ENCODE assay signal across 17 cellular contexts in the genomic region with DNA sequence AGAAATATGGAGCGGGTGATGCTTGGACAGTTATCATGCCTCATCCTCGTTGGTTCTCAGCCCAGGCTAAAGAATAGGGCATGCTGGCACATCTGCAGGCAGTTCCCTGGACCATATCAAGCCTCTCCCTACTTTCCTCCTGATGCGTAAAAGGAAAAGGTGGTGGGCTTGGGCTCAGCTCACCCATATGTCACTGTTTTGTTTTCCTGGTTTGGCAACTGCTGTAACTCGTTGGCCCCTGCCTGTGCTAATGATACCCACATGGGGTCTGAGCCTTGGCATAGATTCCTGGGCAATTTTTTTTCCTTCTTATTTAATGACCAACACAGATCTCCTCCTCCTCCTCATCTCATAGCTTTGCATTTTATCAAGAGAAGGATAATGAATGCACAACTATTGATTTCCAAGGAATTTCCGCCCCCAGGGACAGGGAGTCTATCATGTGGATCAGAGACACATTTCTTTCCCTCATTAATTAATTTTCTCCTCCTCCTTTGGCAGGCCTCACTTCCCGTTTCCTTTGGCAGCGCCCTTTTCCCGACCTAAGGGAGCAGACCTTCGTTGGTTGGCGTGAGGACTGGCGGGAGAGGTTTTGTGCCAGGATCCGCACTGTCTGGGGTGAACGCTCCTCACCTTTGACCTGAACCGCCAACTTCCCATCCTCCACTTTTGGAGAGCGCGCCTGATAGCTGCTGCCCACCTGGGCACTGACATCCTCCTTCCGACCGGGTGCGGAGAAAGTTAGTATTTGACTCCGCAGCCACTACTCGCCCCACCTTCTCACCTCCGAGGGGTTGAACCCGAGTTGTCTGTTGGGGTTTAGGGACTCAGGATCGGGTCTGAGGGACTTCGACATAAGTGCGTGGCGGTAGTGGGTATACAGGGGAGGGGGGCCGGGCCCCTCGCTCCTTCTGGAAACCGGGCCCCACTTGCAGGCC. TPM values are rescaled to one million over a fixed set of nuclear protein-coding genes. Genes with fewer than 3 reads are reported as not detected.
DNase-seq lines count a peak whose midpoint lies in the region; ATAC-seq and TF ChIP-seq lines count a peak whose summit lies in the region.
"Had no signal": no experiment of that assay in that cellular context is flagged by ENCODE, and none has a peak within 500 bp of the region (broad histone marks: within the 10 kb centered on the region; RNA-seq: fewer than 3 reads in every experiment).

No MANE protein-coding gene starts in this region.

- POLR2A ChIA-PET in CD8-positive, alpha-beta memory T cell (lab: Charles Lee): no interaction called here
- POLR2A ChIA-PET in WTC11 (lab: Charles Lee): interaction anchor here (0.6 kb wide), 1 partner anchor 291 kb away, joined by 3 read pairs; no protein-coding TSS in a partner anchor

- H3K4me3 ChIP-seq in CD8-positive, alpha-beta memory T cell (ENCODE audit: low read length): no peak overlapping the region
- H3K4me3 ChIP-seq: BLaER1, right lobe of liver had no signal

- H3K27me3 ChIP-seq in CD8-positive, alpha-beta memory T cell (ENCODE audit: insufficient read depth, low read length, poor library complexity, severe bottlenecking): peaks cover 74% of the 10 kb centered on the region

- peaks cover 40 to 62% (median 56%) of the 10 kb centered on the region in 3 donors for H3K4me1 Mint-ChIP-seq in CD8-positive, alpha-beta memory T cell
- H3K4me1 Mint-ChIP-seq in WTC11 (peaks cover 60% of the 10 kb centered on the region), naive B cell (peaks cover 40 to 58% (median 49%) of the 10 kb centered on the region in 3 donors)

- CTCF ChIA-PET in CD8-positive, alpha-beta memory T cell (lab: Charles Lee): interaction anchor here (1.4 kb wide), 1 partner anchor 10 kb away, joined by 4 read pairs; no protein-coding TSS in a partner anchor
- CTCF ChIA-PET in WTC11 (lab: Charles Lee): interaction anchor here (0.7 to 5.0 kb wide), 3 partner anchors 20 to 469 kb away, joined by 3 to 34 read pairs (median 4); no protein-coding TSS in a partner anchor

- H3K27ac Mint-ChIP-seq in CD8-positive, alpha-beta memory T cell: peak overlapping the region in 2 of 8 donors; percentile 19 to 40
- H3K27ac Mint-ChIP-seq in WTC11 (no peak overlapping the region), naive B cell (peak overlapping the region in 3 of 6 donors; percentile 69 to 86 (median 69))
- H3K27ac Mint-ChIP-seq: activated naive CD4-positive, alpha-beta T cell treated with anti-CD3 and anti-CD28 coated beads, Interleukin-2, amount 50 U/mL, for 72 hours had no signal

- TF ChIP-seq CTCF in GM10266 (IDR thresholded peaks at IDR 0.05; ENCODE audit: control insufficient read depth, insufficient read depth, low read depth, missing control alignments) (no peak), WTC11 (IDR thresholded peaks at IDR 0.05) (no peak)

- H3K27me3 Mint-ChIP-seq in CD8-positive, alpha-beta memory T cell: peaks cover 75 to 79% of the 10 kb centered on the region in 2 donors
- H3K27me3 Mint-ChIP-seq in WTC11 (ENCODE audit: low read depth) (peaks cover 97% of the 10 kb centered on the region), naive B cell (peaks cover 86 to 89% (median 87%) of the 10 kb centered on the region in 3 donors)

- no peak; the same call in 1 of the 2 replicates for ATAC-seq in WTC11
- no peak for ATAC-seq in naive B cell (ENCODE audit: low read depth in 2 of 2)
- ATAC-seq: activated naive CD4-positive, alpha-beta T cell treated with anti-CD3 and anti-CD28 coated beads, Interleukin-2, amount 50 U/mL, for 72 hours had no signal

- H3K36me3 Mint-ChIP-seq in CD8-positive, alpha-beta memory T cell: no peaks in the 10 kb centered on the region
- H3K36me3 Mint-ChIP-seq in WTC11 (no peaks in the 10 kb centered on the region), naive B cell (peaks cover 0 to 16% of the 10 kb centered on the region in 2 donors)

- no peaks in the 10 kb centered on the region for H3K9me3 ChIP-seq in CD8-positive, alpha-beta memory T cell (ENCODE audit: low read length)
- H3K9me3 ChIP-seq: right lobe of liver, thoracic aorta had no signal

- no peak overlapping the region for H3K27ac ChIP-seq in CD8-positive, alpha-beta memory T cell (ENCODE audit: low read depth, low read length)
- H3K27ac ChIP-seq: BLaER1, dorsolateral prefrontal cortex, right lobe of liver, thoracic aorta had no signal

- peaks cover 0 to 3% (median 0%) of the 10 kb centered on the region in 5 donors for H3K9me3 Mint-ChIP-seq in CD8-positive, alpha-beta memory T cell
- no peaks in the 10 kb centered on the region for H3K9me3 Mint-ChIP-seq in WTC11
- peaks cover 0 to 21% (median 8%) of the 10 kb centered on the region in 7 donors for H3K9me3 Mint-ChIP-seq in naive B cell
- H3K9me3 Mint-ChIP-seq: activated naive CD4-positive, alpha-beta T cell treated with anti-CD3 and anti-CD28 coated beads, Interleukin-2, amount 50 U/mL, for 72 hours had no signal

- H3K4me1 ChIP-seq in CD8-positive, alpha-beta memory T cell (ENCODE audit: insufficient read depth, low read length): peaks cover 35% of the 10 kb centered on the region

- H3K36me3 ChIP-seq in CD8-positive, alpha-beta memory T cell (ENCODE audit: insufficient read depth, low read length): no peaks in the 10 kb centered on the region
- H3K36me3 ChIP-seq: BLaER1, right lobe of liver, thoracic aorta had no signal

- H3K4me3 Mint-ChIP-seq in CD8-positive, alpha-beta memory T cell: peak overlapping the region; percentile 6 to 85 (median 28)
- H3K4me3 Mint-ChIP-seq in WTC11 (peak overlapping the region; percentile 73), naive B cell (peak overlapping the region in 5 of 8 donors; percentile 42 to 88 (median 48))

- DNase-seq in CD8-positive, alpha-beta memory T cell: no peak
- DNase-seq in GM10266 (ENCODE audit: extremely low spot score) (peak; percentile 18), WTC11 (ENCODE audit: low spot score) (peak; percentile 21), naive B cell (no peak), HuH-7.5 (ENCODE audit: low spot score) (no peak), middle frontal gyrus (ENCODE audit: extremely low spot score, low spot score) (no peak)
- DNase-seq in activated naive CD4-positive, alpha-beta T cell treated with Interleukin-2 at 50 U/mL for 16 hours: no peak
- DNase-seq: DMS79 treated with DMSO at 0.1 percent for 48 hours; dorsolateral prefrontal cortex; NCI-H1436 treated with DMSO at 0.1 percent for 48 hours; NCI-H510A; right lobe of liver; stimulated activated CD4-positive, alpha-beta T cell treated with anti-CD3 and anti-CD28 coated beads, Interleukin-1b, Interleukin-23, amount 100 ng/mL, for 48 hours had no signal

TF ChIP-seq in WTC11, 78 proteins besides CTCF, POLR2A, EP300 and RAD21 (continues in another document):
- TF ChIP-seq, protein P1, sequence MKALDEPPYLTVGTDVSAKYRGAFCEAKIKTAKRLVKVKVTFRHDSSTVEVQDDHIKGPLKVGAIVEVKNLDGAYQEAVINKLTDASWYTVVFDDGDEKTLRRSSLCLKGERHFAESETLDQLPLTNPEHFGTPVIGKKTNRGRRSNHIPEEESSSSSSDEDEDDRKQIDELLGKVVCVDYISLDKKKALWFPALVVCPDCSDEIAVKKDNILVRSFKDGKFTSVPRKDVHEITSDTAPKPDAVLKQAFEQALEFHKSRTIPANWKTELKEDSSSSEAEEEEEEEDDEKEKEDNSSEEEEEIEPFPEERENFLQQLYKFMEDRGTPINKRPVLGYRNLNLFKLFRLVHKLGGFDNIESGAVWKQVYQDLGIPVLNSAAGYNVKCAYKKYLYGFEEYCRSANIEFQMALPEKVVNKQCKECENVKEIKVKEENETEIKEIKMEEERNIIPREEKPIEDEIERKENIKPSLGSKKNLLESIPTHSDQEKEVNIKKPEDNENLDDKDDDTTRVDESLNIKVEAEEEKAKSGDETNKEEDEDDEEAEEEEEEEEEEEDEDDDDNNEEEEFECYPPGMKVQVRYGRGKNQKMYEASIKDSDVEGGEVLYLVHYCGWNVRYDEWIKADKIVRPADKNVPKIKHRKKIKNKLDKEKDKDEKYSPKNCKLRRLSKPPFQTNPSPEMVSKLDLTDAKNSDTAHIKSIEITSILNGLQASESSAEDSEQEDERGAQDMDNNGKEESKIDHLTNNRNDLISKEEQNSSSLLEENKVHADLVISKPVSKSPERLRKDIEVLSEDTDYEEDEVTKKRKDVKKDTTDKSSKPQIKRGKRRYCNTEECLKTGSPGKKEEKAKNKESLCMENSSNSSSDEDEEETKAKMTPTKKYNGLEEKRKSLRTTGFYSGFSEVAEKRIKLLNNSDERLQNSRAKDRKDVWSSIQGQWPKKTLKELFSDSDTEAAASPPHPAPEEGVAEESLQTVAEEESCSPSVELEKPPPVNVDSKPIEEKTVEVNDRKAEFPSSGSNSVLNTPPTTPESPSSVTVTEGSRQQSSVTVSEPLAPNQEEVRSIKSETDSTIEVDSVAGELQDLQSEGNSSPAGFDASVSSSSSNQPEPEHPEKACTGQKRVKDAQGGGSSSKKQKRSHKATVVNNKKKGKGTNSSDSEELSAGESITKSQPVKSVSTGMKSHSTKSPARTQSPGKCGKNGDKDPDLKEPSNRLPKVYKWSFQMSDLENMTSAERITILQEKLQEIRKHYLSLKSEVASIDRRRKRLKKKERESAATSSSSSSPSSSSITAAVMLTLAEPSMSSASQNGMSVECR (CRISPR knock-in tag; IDR thresholded peaks at IDR 0.05; ENCODE audit: borderline replicate concordance): 0 out of 2 replicates have a peak, but pooled peaks have one; percentile 27

RNA-seq across cellular contexts. Expression of a gene that starts 3.4 kb away (rescaled TPM):
- total RNA-seq in CD8-positive, alpha-beta memory T cell: under 1 TPM; 0.07 to 0.09 TPM
- not detected for polyA plus RNA-seq in CD8-positive, alpha-beta memory T cell
- total RNA-seq in WTC11 (2021): 0.11 to 0.26 TPM (median 0.14 TPM) in 3 replicates
- polyA plus RNA-seq in naive B cell (ENCODE audit: low read depth in 6 of 6): not detected
- total RNA-seq: RPMI7951 had no signal

RNA-seq across cellular contexts. Expression of a gene that starts 52.2 kb away (rescaled TPM):
- total RNA-seq in CD8-positive, alpha-beta memory T cell: 10 to 100 TPM; 20.6 to 20.9 TPM
- polyA plus RNA-seq in CD8-positive, alpha-beta memory T cell: 12.6 TPM
- total RNA-seq in WTC11 (2021): 13.4 to 16.9 TPM (median 16.7 TPM) in 3 replicates
- polyA plus RNA-seq in naive B cell (ENCODE audit: low read depth in 6 of 6): 10 to 100 TPM in 5 of 6 donors, under 1 TPM in 1; 1.00 to 18.5 (median 15.3) TPM

Comparison
In these comparisons a context has a peak if more than half of its experiments do, and no peak if none do; other contexts are left out.
1. DNase-seq: peak in GM10266 (single experiment) and WTC11 (single experiment); none in CD8-positive, alpha-beta memory T cell (0 of 5), naive B cell (single experiment), HuH-7.5 (single experiment), middle frontal gyrus (single experiment) and activated naive CD4-positive, alpha-beta T cell treated with Interleukin-2 at 50 U/mL for 16 hours (single experiment).
2. Peak in every context shown above with its lines, with median percentiles within 50 percentile points of each other: H3K4me3 Mint-ChIP-seq.